In the genomic region with DNA sequence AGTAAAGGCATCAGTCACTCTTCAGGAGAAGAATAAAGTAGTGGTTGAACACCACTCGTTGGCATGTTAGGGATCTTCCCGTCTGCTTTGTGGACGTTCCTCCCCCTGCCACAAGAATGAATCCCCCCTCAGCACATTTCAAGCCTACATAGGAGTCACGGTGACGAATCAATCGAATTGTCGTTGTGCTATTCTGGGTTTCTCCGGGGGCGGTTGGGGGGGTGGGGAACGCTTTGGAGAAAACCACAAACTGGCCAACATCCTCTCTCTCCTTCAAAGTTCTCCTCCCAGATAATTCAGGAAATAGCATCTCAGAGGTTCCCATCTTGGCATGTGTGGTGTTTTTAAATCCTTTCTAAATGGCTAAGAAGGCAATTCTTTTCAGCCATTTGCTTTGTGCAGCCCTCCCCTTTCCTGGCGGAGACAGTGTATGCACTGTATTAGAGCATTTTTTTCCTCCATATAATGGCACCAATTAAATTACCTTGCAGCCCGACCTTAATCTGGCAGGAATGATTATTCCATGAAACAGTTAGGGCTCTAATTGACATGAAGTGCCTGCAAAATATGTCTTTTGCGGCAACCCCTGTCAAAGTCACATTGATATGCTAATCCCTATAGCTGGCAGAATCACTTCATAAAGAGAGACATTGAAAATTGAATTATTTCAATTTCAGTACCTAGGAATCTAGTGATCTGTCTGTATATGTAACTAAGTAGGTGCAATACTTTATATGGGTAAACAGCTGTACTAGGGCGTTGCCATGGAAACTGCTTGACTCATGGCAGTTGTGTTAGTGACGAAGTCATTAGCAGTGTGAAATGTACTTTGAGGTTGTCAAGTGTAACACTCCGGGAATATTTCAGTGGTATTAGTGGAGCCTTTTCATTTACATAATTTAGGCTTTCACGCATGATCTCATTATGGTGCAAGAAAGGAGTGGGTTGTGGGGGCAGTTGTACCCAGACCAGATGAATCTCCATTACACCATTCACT, we compare ENCODE assay signal across 1 cellular context.
TF ChIP-seq lines count a peak whose summit lies in the region.

No MANE protein-coding gene starts in this region.

TF ChIP-seq in SK-N-SH, 30 proteins besides CTCF, POLR2A, EP300 and RAD21 (continued from another document):
- TF ChIP-seq, protein P1, sequence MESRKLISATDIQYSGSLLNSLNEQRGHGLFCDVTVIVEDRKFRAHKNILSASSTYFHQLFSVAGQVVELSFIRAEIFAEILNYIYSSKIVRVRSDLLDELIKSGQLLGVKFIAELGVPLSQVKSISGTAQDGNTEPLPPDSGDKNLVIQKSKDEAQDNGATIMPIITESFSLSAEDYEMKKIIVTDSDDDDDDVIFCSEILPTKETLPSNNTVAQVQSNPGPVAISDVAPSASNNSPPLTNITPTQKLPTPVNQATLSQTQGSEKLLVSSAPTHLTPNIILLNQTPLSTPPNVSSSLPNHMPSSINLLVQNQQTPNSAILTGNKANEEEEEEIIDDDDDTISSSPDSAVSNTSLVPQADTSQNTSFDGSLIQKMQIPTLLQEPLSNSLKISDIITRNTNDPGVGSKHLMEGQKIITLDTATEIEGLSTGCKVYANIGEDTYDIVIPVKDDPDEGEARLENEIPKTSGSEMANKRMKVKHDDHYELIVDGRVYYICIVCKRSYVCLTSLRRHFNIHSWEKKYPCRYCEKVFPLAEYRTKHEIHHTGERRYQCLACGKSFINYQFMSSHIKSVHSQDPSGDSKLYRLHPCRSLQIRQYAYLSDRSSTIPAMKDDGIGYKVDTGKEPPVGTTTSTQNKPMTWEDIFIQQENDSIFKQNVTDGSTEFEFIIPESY (IDR thresholded peaks at IDR 0.05; ENCODE audit: borderline replicate concordance, low read depth), result no peak
- TF ChIP-seq, protein P2, sequence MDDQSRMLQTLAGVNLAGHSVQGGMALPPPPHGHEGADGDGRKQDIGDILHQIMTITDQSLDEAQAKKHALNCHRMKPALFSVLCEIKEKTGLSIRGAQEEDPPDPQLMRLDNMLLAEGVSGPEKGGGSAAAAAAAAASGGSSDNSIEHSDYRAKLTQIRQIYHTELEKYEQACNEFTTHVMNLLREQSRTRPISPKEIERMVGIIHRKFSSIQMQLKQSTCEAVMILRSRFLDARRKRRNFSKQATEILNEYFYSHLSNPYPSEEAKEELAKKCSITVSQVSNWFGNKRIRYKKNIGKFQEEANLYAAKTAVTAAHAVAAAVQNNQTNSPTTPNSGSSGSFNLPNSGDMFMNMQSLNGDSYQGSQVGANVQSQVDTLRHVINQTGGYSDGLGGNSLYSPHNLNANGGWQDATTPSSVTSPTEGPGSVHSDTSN (IDR thresholded peaks at IDR 0.05), result no peak
- no peak for TF ChIP-seq SIN3A (IDR thresholded peaks at IDR 0.05; ENCODE audit: borderline replicate concordance, low read depth, low read length)
- TF ChIP-seq RCOR1 (IDR thresholded peaks at IDR 0.05; ENCODE audit: low read length), result peak; percentile 32; the same call in 1 of the 2 replicates
- TF ChIP-seq FOXJ3 (CRISPR knock-in tag; IDR thresholded peaks at IDR 0.05), result no peak
- no peak for TF ChIP-seq NRF1 (IDR thresholded peaks at IDR 0.05; ENCODE audit: low read depth, low read length)
- TF ChIP-seq, protein P3, sequence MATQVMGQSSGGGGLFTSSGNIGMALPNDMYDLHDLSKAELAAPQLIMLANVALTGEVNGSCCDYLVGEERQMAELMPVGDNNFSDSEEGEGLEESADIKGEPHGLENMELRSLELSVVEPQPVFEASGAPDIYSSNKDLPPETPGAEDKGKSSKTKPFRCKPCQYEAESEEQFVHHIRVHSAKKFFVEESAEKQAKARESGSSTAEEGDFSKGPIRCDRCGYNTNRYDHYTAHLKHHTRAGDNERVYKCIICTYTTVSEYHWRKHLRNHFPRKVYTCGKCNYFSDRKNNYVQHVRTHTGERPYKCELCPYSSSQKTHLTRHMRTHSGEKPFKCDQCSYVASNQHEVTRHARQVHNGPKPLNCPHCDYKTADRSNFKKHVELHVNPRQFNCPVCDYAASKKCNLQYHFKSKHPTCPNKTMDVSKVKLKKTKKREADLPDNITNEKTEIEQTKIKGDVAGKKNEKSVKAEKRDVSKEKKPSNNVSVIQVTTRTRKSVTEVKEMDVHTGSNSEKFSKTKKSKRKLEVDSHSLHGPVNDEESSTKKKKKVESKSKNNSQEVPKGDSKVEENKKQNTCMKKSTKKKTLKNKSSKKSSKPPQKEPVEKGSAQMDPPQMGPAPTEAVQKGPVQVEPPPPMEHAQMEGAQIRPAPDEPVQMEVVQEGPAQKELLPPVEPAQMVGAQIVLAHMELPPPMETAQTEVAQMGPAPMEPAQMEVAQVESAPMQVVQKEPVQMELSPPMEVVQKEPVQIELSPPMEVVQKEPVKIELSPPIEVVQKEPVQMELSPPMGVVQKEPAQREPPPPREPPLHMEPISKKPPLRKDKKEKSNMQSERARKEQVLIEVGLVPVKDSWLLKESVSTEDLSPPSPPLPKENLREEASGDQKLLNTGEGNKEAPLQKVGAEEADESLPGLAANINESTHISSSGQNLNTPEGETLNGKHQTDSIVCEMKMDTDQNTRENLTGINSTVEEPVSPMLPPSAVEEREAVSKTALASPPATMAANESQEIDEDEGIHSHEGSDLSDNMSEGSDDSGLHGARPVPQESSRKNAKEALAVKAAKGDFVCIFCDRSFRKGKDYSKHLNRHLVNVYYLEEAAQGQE (IDR thresholded peaks at IDR 0.05; ENCODE audit: low read depth, low read length), result no peak
- no peak for TF ChIP-seq MEF2A (IDR thresholded peaks at IDR 0.05; ENCODE audit: borderline replicate concordance, low read depth)
- no peak for TF ChIP-seq RFX5 (IDR thresholded peaks at IDR 0.05; ENCODE audit: low read length)
- TF ChIP-seq, protein P4, sequence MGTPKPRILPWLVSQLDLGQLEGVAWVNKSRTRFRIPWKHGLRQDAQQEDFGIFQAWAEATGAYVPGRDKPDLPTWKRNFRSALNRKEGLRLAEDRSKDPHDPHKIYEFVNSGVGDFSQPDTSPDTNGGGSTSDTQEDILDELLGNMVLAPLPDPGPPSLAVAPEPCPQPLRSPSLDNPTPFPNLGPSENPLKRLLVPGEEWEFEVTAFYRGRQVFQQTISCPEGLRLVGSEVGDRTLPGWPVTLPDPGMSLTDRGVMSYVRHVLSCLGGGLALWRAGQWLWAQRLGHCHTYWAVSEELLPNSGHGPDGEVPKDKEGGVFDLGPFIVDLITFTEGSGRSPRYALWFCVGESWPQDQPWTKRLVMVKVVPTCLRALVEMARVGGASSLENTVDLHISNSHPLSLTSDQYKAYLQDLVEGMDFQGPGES (IDR thresholded peaks at IDR 0.05; ENCODE audit: low read depth, low read length), result no peak
- TF ChIP-seq POLR2AphosphoS5 (IDR thresholded peaks at IDR 0.05; ENCODE audit: low read depth, low read length), result no peak
- no peak for TF ChIP-seq TAF1 (IDR thresholded peaks at IDR 0.05; ENCODE audit: borderline replicate concordance, low read depth, low read length)
- no peak for TF ChIP-seq SMC3 (IDR thresholded peaks at IDR 0.05; ENCODE audit: low read depth, low read length)
- TF ChIP-seq MXI1 (IDR thresholded peaks at IDR 0.05; ENCODE audit: low read depth, low read length), result 0 out of 2 replicates have a peak, but pooled peaks have one; percentile 17
- TF ChIP-seq EZH2phosphoT487 (IDR thresholded peaks at IDR 0.05; ENCODE audit: borderline replicate concordance, low read depth), result no peak
- TF ChIP-seq TEAD4 (IDR thresholded peaks at IDR 0.05; ENCODE audit: borderline replicate concordance, insufficient read depth), result no peak
- TF ChIP-seq ELF1 (IDR thresholded peaks at IDR 0.05), result no peak
- TF ChIP-seq JUND (IDR thresholded peaks at IDR 0.05), result no peak
- TF ChIP-seq, protein P5, sequence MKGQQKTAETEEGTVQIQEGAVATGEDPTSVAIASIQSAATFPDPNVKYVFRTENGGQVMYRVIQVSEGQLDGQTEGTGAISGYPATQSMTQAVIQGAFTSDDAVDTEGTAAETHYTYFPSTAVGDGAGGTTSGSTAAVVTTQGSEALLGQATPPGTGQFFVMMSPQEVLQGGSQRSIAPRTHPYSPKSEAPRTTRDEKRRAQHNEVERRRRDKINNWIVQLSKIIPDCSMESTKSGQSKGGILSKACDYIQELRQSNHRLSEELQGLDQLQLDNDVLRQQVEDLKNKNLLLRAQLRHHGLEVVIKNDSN (IDR thresholded peaks at IDR 0.05; ENCODE audit: borderline replicate concordance, low read depth), result no peak
- TF ChIP-seq TCF12 (IDR thresholded peaks at IDR 0.05), result 0 out of 2 replicates have a peak, but pooled peaks have one; percentile 10
- no peak for TF ChIP-seq CHD2 (IDR thresholded peaks at IDR 0.05; ENCODE audit: low read length, partially characterized antibody)
- no peak for TF ChIP-seq FOSL2 (IDR thresholded peaks at IDR 0.05; ENCODE audit: borderline replicate concordance, low read depth)
- TF ChIP-seq GABPA (IDR thresholded peaks at IDR 0.05; ENCODE audit: low read depth), result no peak
- TF ChIP-seq, protein P6, sequence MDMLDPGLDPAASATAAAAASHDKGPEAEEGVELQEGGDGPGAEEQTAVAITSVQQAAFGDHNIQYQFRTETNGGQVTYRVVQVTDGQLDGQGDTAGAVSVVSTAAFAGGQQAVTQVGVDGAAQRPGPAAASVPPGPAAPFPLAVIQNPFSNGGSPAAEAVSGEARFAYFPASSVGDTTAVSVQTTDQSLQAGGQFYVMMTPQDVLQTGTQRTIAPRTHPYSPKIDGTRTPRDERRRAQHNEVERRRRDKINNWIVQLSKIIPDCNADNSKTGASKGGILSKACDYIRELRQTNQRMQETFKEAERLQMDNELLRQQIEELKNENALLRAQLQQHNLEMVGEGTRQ (IDR thresholded peaks at IDR 0.05; ENCODE audit: borderline replicate concordance, low read depth, low read length), result no peak
- no peak for TF ChIP-seq RXRA (IDR thresholded peaks at IDR 0.05; ENCODE audit: borderline replicate concordance, low read depth)
- no peak for TF ChIP-seq NFIC (IDR thresholded peaks at IDR 0.05; ENCODE audit: borderline replicate concordance)
- TF ChIP-seq, protein P7, sequence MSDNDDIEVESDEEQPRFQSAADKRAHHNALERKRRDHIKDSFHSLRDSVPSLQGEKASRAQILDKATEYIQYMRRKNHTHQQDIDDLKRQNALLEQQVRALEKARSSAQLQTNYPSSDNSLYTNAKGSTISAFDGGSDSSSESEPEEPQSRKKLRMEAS (IDR thresholded peaks at IDR 0.05; ENCODE audit: low read depth), result no peak
- TF ChIP-seq FOXM1 (IDR thresholded peaks at IDR 0.05; ENCODE audit: low read depth), result no peak
- 0 out of 2 replicates have a peak, but pooled peaks have one; percentile 6 for TF ChIP-seq GATA2 (CRISPR knock-in tag; IDR thresholded peaks at IDR 0.05)
TF ChIP-seq in SK-N-SH: peak in this region for 4.
